1 cellular context compared by ENCODE assay signal in the genomic region with DNA sequence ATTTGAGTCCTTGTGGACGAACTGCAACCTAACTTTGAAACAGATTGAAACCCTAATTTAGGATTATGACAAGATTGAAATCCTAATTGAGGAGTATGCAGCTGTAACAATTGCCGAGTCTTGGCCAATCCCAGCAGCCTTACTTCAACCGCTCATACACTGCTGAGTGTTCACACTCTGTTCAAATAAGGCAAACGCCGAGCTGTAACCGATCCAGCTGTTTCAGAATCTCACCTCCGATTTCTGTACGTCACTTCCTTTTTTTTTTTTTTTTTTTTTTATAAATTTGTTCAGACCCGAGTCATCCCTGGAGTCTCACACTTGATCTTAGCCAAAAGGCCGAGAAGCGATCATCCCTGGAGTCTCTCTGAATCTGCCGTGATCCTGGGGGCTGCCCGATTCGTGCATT.
TF ChIP-seq lines count a peak whose summit lies in the region.

No MANE protein-coding gene starts in this region.

TF ChIP-seq in GM12878, 131 proteins besides CTCF, POLR2A, EP300 and RAD21 (continued from another document and continues in another):
- TF ChIP-seq, protein P1, sequence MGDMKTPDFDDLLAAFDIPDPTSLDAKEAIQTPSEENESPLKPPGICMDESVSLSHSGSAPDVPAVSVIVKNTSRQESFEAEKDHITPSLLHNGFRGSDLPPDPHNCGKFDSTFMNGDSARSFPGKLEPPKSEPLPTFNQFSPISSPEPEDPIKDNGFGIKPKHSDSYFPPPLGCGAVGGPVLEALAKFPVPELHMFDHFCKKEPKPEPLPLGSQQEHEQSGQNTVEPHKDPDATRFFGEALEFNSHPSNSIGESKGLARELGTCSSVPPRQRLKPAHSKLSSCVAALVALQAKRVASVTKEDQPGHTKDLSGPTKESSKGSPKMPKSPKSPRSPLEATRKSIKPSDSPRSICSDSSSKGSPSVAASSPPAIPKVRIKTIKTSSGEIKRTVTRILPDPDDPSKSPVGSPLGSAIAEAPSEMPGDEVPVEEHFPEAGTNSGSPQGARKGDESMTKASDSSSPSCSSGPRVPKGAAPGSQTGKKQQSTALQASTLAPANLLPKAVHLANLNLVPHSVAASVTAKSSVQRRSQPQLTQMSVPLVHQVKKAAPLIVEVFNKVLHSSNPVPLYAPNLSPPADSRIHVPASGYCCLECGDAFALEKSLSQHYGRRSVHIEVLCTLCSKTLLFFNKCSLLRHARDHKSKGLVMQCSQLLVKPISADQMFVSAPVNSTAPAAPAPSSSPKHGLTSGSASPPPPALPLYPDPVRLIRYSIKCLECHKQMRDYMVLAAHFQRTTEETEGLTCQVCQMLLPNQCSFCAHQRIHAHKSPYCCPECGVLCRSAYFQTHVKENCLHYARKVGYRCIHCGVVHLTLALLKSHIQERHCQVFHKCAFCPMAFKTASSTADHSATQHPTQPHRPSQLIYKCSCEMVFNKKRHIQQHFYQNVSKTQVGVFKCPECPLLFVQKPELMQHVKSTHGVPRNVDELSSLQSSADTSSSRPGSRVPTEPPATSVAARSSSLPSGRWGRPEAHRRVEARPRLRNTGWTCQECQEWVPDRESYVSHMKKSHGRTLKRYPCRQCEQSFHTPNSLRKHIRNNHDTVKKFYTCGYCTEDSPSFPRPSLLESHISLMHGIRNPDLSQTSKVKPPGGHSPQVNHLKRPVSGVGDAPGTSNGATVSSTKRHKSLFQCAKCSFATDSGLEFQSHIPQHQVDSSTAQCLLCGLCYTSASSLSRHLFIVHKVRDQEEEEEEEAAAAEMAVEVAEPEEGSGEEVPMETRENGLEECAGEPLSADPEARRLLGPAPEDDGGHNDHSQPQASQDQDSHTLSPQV (IDR thresholded peaks at IDR 0.05) = no peak
- TF ChIP-seq LARP7 (IDR thresholded peaks at IDR 0.05) (no peak), ZBTB11 (CRISPR knock-in tag; IDR thresholded peaks at IDR 0.05) (no peak), POU2F2 (IDR thresholded peaks at IDR 0.05; ENCODE audit: borderline replicate concordance, low read depth, low read length) (no peak), SREBF2 (IDR thresholded peaks at IDR 0.05; ENCODE audit: low read length) (no peak), BHLHE40 (IDR thresholded peaks at IDR 0.05; ENCODE audit: borderline replicate concordance in 1 of 2, low read depth in 2 of 2, low read length in 1 of 2) (no peak), GABPA (IDR thresholded peaks at IDR 0.05; ENCODE audit: low read depth) (peak; percentile 77), HSF1 (IDR thresholded peaks at IDR 0.05; ENCODE audit: low read depth, low read length) (no peak), MTA3 (IDR thresholded peaks at IDR 0.05; ENCODE audit: borderline replicate concordance, low read length) (no peak), RBBP5 (conservative IDR thresholded peaks at IDR 0.05) (no peak), CEBPB (IDR thresholded peaks at IDR 0.05; ENCODE audit: borderline replicate concordance in 1 of 2, low read depth in 2 of 2, low read length in 2 of 2) (no peak), CBX3 (IDR thresholded peaks at IDR 0.05; ENCODE audit: borderline replicate concordance, low read depth) (no peak), POLR2AphosphoS2 (IDR thresholded peaks at IDR 0.05; ENCODE audit: low read depth, low read length) (no peak), RUNX3 (IDR thresholded peaks at IDR 0.05; ENCODE audit: low read length) (no peak), USF1 (IDR thresholded peaks at IDR 0.05; ENCODE audit: borderline replicate concordance, extremely low read length, insufficient read depth, low read depth, low read length) (no peak), HDGF (IDR thresholded peaks at IDR 0.05) (no peak), NKRF (conservative IDR thresholded peaks at IDR 0.05) (no peak), TCF7 (IDR thresholded peaks at IDR 0.05; ENCODE audit: borderline replicate concordance) (no peak), HCFC1 (IDR thresholded peaks at IDR 0.05; ENCODE audit: low read length) (no peak), STAT3 (IDR thresholded peaks at IDR 0.05; ENCODE audit: low read depth, low read length) (no peak), ZNF274 (IDR thresholded peaks at IDR 0.05; ENCODE audit: insufficient read depth, insufficient read length) (no peak), BMI1 (IDR thresholded peaks at IDR 0.05; ENCODE audit: borderline replicate concordance) (no peak), JUND (IDR thresholded peaks at IDR 0.05; ENCODE audit: low read depth, low read length) (no peak), ZBTB33 (IDR thresholded peaks at IDR 0.05) (no peak), SPI1 (IDR thresholded peaks at IDR 0.05; ENCODE audit: borderline replicate concordance, insufficient read depth, low read depth, low read length) (peak; percentile 47), SUPT20H (IDR thresholded peaks at IDR 0.05; ENCODE audit: borderline replicate concordance, control insufficient read depth, low read depth, low read length) (no peak), EED (IDR thresholded peaks at IDR 0.05; ENCODE audit: low read depth) (no peak), ATF7 (IDR thresholded peaks at IDR 0.05; ENCODE audit: low read depth) (peak; percentile 22; the same call in 1 of the 2 replicates), POLR2AphosphoS5 (IDR thresholded peaks at IDR 0.05; ENCODE audit: low read length) (0 out of 2 replicates have a peak, but pooled peaks have one; percentile 41), ZBED1 (IDR thresholded peaks at IDR 0.05; ENCODE audit: borderline replicate concordance) (no peak), BACH1 (IDR thresholded peaks at IDR 0.05; ENCODE audit: borderline replicate concordance) (no peak), IKZF2 (IDR thresholded peaks at IDR 0.05) (no peak), ZNF24 (IDR thresholded peaks at IDR 0.05) (no peak), MTA2 (IDR thresholded peaks at IDR 0.05; ENCODE audit: low read depth) (no peak), RB1 (IDR thresholded peaks at IDR 0.05; ENCODE audit: borderline replicate concordance) (no peak), ZNF217 (IDR thresholded peaks at IDR 0.05) (no peak), NBN (IDR thresholded peaks at IDR 0.05) (no peak), DPF2 (IDR thresholded peaks at IDR 0.05) (no peak), FOXK2 (IDR thresholded peaks at IDR 0.05) (no peak)
- TF ChIP-seq, protein P2, sequence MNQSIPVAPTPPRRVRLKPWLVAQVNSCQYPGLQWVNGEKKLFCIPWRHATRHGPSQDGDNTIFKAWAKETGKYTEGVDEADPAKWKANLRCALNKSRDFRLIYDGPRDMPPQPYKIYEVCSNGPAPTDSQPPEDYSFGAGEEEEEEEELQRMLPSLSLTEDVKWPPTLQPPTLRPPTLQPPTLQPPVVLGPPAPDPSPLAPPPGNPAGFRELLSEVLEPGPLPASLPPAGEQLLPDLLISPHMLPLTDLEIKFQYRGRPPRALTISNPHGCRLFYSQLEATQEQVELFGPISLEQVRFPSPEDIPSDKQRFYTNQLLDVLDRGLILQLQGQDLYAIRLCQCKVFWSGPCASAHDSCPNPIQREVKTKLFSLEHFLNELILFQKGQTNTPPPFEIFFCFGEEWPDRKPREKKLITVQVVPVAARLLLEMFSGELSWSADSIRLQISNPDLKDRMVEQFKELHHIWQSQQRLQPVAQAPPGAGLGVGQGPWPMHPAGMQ (IDR thresholded peaks at IDR 0.05; ENCODE audit: borderline replicate concordance) = no peak
- TF ChIP-seq, protein P3, sequence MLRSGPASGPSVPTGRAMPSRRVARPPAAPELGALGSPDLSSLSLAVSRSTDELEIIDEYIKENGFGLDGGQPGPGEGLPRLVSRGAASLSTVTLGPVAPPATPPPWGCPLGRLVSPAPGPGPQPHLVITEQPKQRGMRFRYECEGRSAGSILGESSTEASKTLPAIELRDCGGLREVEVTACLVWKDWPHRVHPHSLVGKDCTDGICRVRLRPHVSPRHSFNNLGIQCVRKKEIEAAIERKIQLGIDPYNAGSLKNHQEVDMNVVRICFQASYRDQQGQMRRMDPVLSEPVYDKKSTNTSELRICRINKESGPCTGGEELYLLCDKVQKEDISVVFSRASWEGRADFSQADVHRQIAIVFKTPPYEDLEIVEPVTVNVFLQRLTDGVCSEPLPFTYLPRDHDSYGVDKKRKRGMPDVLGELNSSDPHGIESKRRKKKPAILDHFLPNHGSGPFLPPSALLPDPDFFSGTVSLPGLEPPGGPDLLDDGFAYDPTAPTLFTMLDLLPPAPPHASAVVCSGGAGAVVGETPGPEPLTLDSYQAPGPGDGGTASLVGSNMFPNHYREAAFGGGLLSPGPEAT (IDR thresholded peaks at IDR 0.05; ENCODE audit: low read depth) = 0 out of 2 replicates have a peak, but pooled peaks have one; percentile 18
- TF ChIP-seq, protein P4, sequence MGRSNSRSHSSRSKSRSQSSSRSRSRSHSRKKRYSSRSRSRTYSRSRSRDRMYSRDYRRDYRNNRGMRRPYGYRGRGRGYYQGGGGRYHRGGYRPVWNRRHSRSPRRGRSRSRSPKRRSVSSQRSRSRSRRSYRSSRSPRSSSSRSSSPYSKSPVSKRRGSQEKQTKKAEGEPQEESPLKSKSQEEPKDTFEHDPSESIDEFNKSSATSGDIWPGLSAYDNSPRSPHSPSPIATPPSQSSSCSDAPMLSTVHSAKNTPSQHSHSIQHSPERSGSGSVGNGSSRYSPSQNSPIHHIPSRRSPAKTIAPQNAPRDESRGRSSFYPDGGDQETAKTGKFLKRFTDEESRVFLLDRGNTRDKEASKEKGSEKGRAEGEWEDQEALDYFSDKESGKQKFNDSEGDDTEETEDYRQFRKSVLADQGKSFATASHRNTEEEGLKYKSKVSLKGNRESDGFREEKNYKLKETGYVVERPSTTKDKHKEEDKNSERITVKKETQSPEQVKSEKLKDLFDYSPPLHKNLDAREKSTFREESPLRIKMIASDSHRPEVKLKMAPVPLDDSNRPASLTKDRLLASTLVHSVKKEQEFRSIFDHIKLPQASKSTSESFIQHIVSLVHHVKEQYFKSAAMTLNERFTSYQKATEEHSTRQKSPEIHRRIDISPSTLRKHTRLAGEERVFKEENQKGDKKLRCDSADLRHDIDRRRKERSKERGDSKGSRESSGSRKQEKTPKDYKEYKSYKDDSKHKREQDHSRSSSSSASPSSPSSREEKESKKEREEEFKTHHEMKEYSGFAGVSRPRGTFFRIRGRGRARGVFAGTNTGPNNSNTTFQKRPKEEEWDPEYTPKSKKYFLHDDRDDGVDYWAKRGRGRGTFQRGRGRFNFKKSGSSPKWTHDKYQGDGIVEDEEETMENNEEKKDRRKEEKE (IDR thresholded peaks at IDR 0.05) = no peak
